In the genomic region with DNA sequence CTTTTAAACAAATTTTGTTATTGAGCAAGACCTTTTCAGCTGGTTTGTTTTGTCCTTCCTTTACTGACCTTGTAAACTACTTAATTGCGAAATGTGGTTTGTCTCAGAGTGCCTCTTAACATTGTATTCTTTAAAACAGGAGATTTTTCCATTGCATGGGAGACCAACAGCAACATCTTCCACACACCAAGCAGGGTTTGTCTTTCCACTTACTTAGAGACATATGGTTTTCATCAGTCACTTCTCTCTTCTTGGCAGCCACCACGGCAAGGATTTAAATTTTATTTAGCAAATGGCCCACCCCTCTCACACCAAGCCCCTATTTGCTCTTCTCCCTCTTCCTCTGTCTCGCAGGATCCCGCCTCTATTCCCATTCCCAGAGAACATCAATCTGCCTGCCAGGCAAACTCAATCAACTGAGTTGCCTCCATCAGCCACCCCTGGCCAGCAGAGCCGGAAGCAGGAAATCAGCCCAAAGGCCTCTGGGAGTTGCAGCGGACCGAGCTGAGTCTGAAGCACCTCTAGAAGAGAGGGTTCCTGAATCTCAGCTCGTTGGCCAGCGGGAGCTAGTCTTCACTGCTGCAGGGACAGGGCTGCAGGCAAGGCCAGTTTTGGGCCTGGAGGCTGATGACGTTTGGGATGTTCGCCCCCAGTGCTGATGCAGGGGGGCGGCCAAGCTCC, we compare ENCODE assay signal across 17 cellular contexts. TPM values are rescaled to one million over a fixed set of nuclear protein-coding genes. Genes with fewer than 3 reads are reported as not detected.
A peak's percentile ranks its signal among the peaks of the same experiment; 100 is the strongest.
DNase-seq lines count a peak whose midpoint lies in the region; ATAC-seq, FAIRE-seq and TF ChIP-seq lines count a peak whose summit lies in the region.
"Had no signal": no experiment of that assay in that cellular context is flagged by ENCODE, and none has a peak within 500 bp of the region (broad histone marks: within the 10 kb centered on the region; RNA-seq: fewer than 3 reads in every experiment).

No MANE protein-coding gene starts in this region.

- FAIRE-seq in K562 (lab: Jason Lieb, UNC) = no peak
- FAIRE-seq: D721Med, GM12892, HTR-8/SVneo had no signal

- H3K4me3 Mint-ChIP-seq in activated T-cell treated with anti-CD3 and anti-CD28 coated beads, Interleukin-2, amount 50 U/mL, for 4 hours = no peak overlapping the region
- no peak overlapping the region for H3K4me3 Mint-ChIP-seq in natural killer cell treated with Interleukin-12 subunit alpha and Interleukin-12 subunit beta and Interleukin-15 and Interleukin-18, amount 100 ng/mL, for 72 hours

- DNase-seq in GM23248 (peak; percentile 63), K562 (ENCODE audit: extremely low read depth in 1 of 4, low spot score in 3 of 4) (peak in 1 of 4 experiments; percentile 20), left lung (no peak), NCI-H128 (lab: John Stamatoyannopoulos, UW; ENCODE audit: unreplicated experiment) (no peak)
- DNase-seq in activated T-cell treated with anti-CD3 and anti-CD28 coated beads, Interleukin-2, amount 50 U/mL, for 4 hours = no peak
- no peak for DNase-seq in natural killer cell treated with Interleukin-12 subunit alpha and Interleukin-12 subunit beta and Interleukin-15 and Interleukin-18, amount 100 ng/mL, for 72 hours (ENCODE audit: low spot score)
- DNase-seq: activated CD4-positive, CD25-positive, alpha-beta regulatory T cell; activated gamma-delta T cell; dermis blood vessel endothelial cell; NCI-H1930; stimulated activated naive CD8-positive, alpha-beta T cell treated with anti-CD3 and anti-CD28 coated beads, Interleukin-15, Interleukin-2, amounts not matched to agents 100 U/mL and 50 U/mL, for 24 hours had no signal

- no peak for TF ChIP-seq RAD21 in K562 (CRISPR knock-in tag; conservative IDR thresholded peaks at IDR 0.05 in 1 of 2, IDR thresholded peaks at IDR 0.05 in 1 of 2)

- H3K9ac ChIP-seq in GM23248 = no peak overlapping the region
- H3K9ac ChIP-seq in K562 (ENCODE audit: insufficient read depth in 1 of 2, low read depth in 2 of 2, low read length in 2 of 2) = no peak overlapping the region
- H3K9ac ChIP-seq in stomach smooth muscle (ENCODE audit: low read length in 2 of 2) = no peak overlapping the region

- peak; percentile 42; the same call in 1 of the 3 replicates for ATAC-seq in K562
- peak; percentile 53 for ATAC-seq in left lung
- ATAC-seq in GM19351 (IDR thresholded peaks at IDR 0.05; ENCODE audit: unreplicated experiment) = no peak
- ATAC-seq in activated T-cell treated with anti-CD3 and anti-CD28 coated beads, Interleukin-2, amount 50 U/mL, for 4 hours = no peak
- ATAC-seq in natural killer cell treated with Interleukin-12 subunit alpha and Interleukin-12 subunit beta and Interleukin-15 and Interleukin-18, amount 100 ng/mL, for 72 hours = no peak
- ATAC-seq: stimulated activated naive CD8-positive, alpha-beta T cell treated with anti-CD3 and anti-CD28 coated beads, Interleukin-15, Interleukin-2, amounts not matched to agents 100 U/mL and 50 U/mL, for 24 hours had no signal

- no peak overlapping the region for H3K27ac Mint-ChIP-seq in natural killer cell treated with Interleukin-12 subunit alpha and Interleukin-12 subunit beta and Interleukin-15 and Interleukin-18, amount 100 ng/mL, for 72 hours

- H3K27ac ChIP-seq in GM23248 (no peak overlapping the region), K562 (ENCODE audit: extremely low read depth, low read depth, low read length) (no peak overlapping the region), left lung (peak overlapping the region; percentile 45 to 55), stomach smooth muscle (ENCODE audit: low read length) (no peak overlapping the region)

- no peaks in the 10 kb centered on the region for H3K4me1 ChIP-seq in GM23248 (ENCODE audit: insufficient read depth)
- H3K4me1 ChIP-seq in K562 (replicated peaks in 1 of 2; ENCODE audit: control insufficient read depth in 2 of 2, insufficient read depth in 2 of 2, low read length in 2 of 2) = 0 out of 5 replicates have a peak, but pooled peaks cover 0 to 3% of the 10 kb centered on the region in 2 experiments
- H3K4me1 ChIP-seq in left lung = peaks cover 0 to 6% of the 10 kb centered on the region in 2 donors
- H3K4me1 ChIP-seq in stomach smooth muscle (ENCODE audit: control insufficient read depth, insufficient read depth, low read length) = peaks cover 13% of the 10 kb centered on the region

- H3K36me3 Mint-ChIP-seq in activated T-cell treated with anti-CD3 and anti-CD28 coated beads, Interleukin-2, amount 50 U/mL, for 4 hours (ENCODE audit: insufficient read depth) = no peaks in the 10 kb centered on the region
- H3K36me3 Mint-ChIP-seq in natural killer cell treated with Interleukin-12 subunit alpha and Interleukin-12 subunit beta and Interleukin-15 and Interleukin-18, amount 100 ng/mL, for 72 hours = no peaks in the 10 kb centered on the region

- CTCF ChIA-PET in K562 (lab: Yijun Ruan, JAX; ENCODE audit: low intra/inter-chr PET ratio) = no interaction called here

- H3K9me2 ChIP-seq in GM23248 (ENCODE audit: insufficient read depth) = no peaks in the 10 kb centered on the region

- POLR2A ChIA-PET in K562 (lab: Yijun Ruan, JAX) = interaction anchor here (1.0 kb wide), 1 partner anchor 11 kb away, joined by 3 read pairs; a partner anchor contains a TSS

- H3K36me3 ChIP-seq in GM23248 (ENCODE audit: low read depth) (no peaks in the 10 kb centered on the region), K562 (ENCODE audit: control insufficient read depth, insufficient read depth, low read length) (no peaks in the 10 kb centered on the region), left lung (no peaks in the 10 kb centered on the region), stomach smooth muscle (ENCODE audit: control insufficient read depth in 2 of 2, insufficient read depth in 2 of 2, low read length in 2 of 2) (no peaks in the 10 kb centered on the region)

- no peaks in the 10 kb centered on the region for H3K4me1 Mint-ChIP-seq in activated T-cell treated with anti-CD3 and anti-CD28 coated beads, Interleukin-2, amount 50 U/mL, for 4 hours (ENCODE audit: low read depth)
- peaks cover 0 to 6% of the 10 kb centered on the region in 2 donors for H3K4me1 Mint-ChIP-seq in natural killer cell treated with Interleukin-12 subunit alpha and Interleukin-12 subunit beta and Interleukin-15 and Interleukin-18, amount 100 ng/mL, for 72 hours (ENCODE audit: low read depth in 2 of 2)

- TF ChIP-seq EP300 in K562 (IDR thresholded peaks at IDR 0.05; ENCODE audit: low read length) = no peak

- H3K4me2 ChIP-seq in GM23248 (ENCODE audit: unreplicated experiment) = no peak overlapping the region
- H3K4me2 ChIP-seq in K562 (ENCODE audit: insufficient read depth, low read length) = no peak overlapping the region

- in situ Hi-C loops in GM23248 (cut with MboI) = no loop called here
- in situ Hi-C loops in K562 (cut with MboI) = no loop called here

- H3K9me3 ChIP-seq in GM23248 (ENCODE audit: low read depth) (no peaks in the 10 kb centered on the region), K562 (replicated peaks; ENCODE audit: control insufficient read depth, insufficient read depth, low read depth, low read length) (0 out of 2 replicates have a peak, but pooled peaks cover 2% of the 10 kb centered on the region), left lung (no peaks in the 10 kb centered on the region), stomach smooth muscle (ENCODE audit: control insufficient read depth in 2 of 2, low read length in 2 of 2) (no peaks in the 10 kb centered on the region)

- TF ChIP-seq CTCF in K562 (IDR thresholded peaks at IDR 0.05 in 2 of 3, conservative IDR thresholded peaks at IDR 0.05 in 1 of 3; ENCODE audit: insufficient read depth in 2 of 3, low read depth in 1 of 3, low read length in 3 of 3) = no peak
- TF ChIP-seq CTCF in left lung (IDR thresholded peaks at IDR 0.05) = no peak

- BruUV-seq in K562 (replicated peaks; lab: Mats Ljungman, UMichigan) = no TSS peak

- H3K9me3 Mint-ChIP-seq in activated T-cell treated with anti-CD3 and anti-CD28 coated beads, Interleukin-2, amount 50 U/mL, for 4 hours = no peaks in the 10 kb centered on the region
- H3K9me3 Mint-ChIP-seq in natural killer cell treated with Interleukin-12 subunit alpha and Interleukin-12 subunit beta and Interleukin-15 and Interleukin-18, amount 100 ng/mL, for 72 hours = no peaks in the 10 kb centered on the region

- H3K27me3 ChIP-seq in GM23248 (replicated peaks; ENCODE audit: insufficient read depth) (peaks cover 27% of the 10 kb centered on the region), K562 (ENCODE audit: control insufficient read depth in 2 of 2, insufficient read depth in 2 of 2, low read length in 2 of 2) (peaks cover 25 to 65% of the 10 kb centered on the region in 2 experiments), left lung (peaks cover 0 to under 1% of the 10 kb centered on the region in 2 donors), stomach smooth muscle (ENCODE audit: control insufficient read depth in 1 of 2, insufficient read depth in 2 of 2, low read length in 2 of 2) (no peaks in the 10 kb centered on the region)

- H4K20me1 ChIP-seq in GM23248 (ENCODE audit: insufficient read depth) (no peaks in the 10 kb centered on the region), K562 (replicated peaks; ENCODE audit: control insufficient read depth, insufficient read depth, low read length) (no peaks in the 10 kb centered on the region)

- H3K9me1 ChIP-seq in K562 (ENCODE audit: control insufficient read depth, insufficient read depth, low read length) = no peaks in the 10 kb centered on the region

- H3K79me2 ChIP-seq in GM23248 (ENCODE audit: insufficient read depth) (no peaks in the 10 kb centered on the region), K562 (ENCODE audit: control insufficient read depth, insufficient read depth, low read length) (no peaks in the 10 kb centered on the region)

- H3F3A ChIP-seq in GM23248 (ENCODE audit: insufficient read depth) = 0 out of 2 replicates have a peak, but pooled peaks cover 10% of the 10 kb centered on the region

- peaks cover 26% of the 10 kb centered on the region for H3K27me3 Mint-ChIP-seq in activated T-cell treated with anti-CD3 and anti-CD28 coated beads, Interleukin-2, amount 50 U/mL, for 4 hours (ENCODE audit: low read depth)
- H3K27me3 Mint-ChIP-seq in natural killer cell treated with Interleukin-12 subunit alpha and Interleukin-12 subunit beta and Interleukin-15 and Interleukin-18, amount 100 ng/mL, for 72 hours = peaks cover 15 to 20% of the 10 kb centered on the region in 2 donors

- H3K4me3 ChIP-seq in GM23248 = no peak overlapping the region
- no peak overlapping the region for H3K4me3 ChIP-seq in K562
- no peak overlapping the region for H3K4me3 ChIP-seq in left lung
- peak overlapping the region; percentile 13 to 29 for H3K4me3 ChIP-seq in stomach smooth muscle (ENCODE audit: low read length in 2 of 2)

- intact Hi-C loops in K562 (cut with micrococcal nuclease) (no loop called here), left lung (cut with DNase I) (no loop called here)

- whole genome bisulfite sequencing in GM23248 (ENCODE audit: low coverage in 1 of 2, low lambda C conversion rate in 2 of 2, missing lambda C conversion rate in 2 of 2), 2 experiments = 33 to 37% methylated on average over 11 to 12 of the region's 12 CpGs
- WGBS in K562 (ENCODE audit: insufficient coverage, low coverage, missing lambda C conversion rate) = 4% methylated on average over 9 of the region's 12 CpGs

- H2AFZ ChIP-seq in GM23248 = no peak overlapping the region
- H2AFZ ChIP-seq in K562 (ENCODE audit: low read depth, low read length) = no peak overlapping the region

- TF ChIP-seq POLR2A in K562 (conservative IDR thresholded peaks at IDR 0.05) = no peak

RNA-seq across cellular contexts. Expression of a gene that starts 11.3 kb away (rescaled TPM):
- total RNA-seq in GM23248 (2014; rRNA removed; shearing (Covaris generic)) = not detected in 2 replicates
- polyA plus RNA-seq in GM23248 (2016; fragmentation: Nextera tagmentation; extraction: Ambion mirVana) (not detected in 2 replicates), K562 (2011; rRNA removed) (not detected in 2 replicates), K562 (2014; fragmentation: Illumina TruSeq; extraction: Trizol) (not detected in 2 replicates), K562 (2014; fragmentation: Nextera tagmentation; extraction: Ambion mirVana) (not detected), K562 (2014; rRNA removed) (not detected in 2 replicates)
- not detected in 2 replicates for total RNA-seq in K562 (2011; cell fraction: chromatin; rRNA removed; ENCODE audit: low replicate concordance)
- total RNA-seq in K562 (2011; cell fraction: nucleolus; rRNA removed) = not detected in 2 replicates
- total RNA-seq in K562 (2011; cell fraction: nucleoplasm; rRNA removed) = not detected in 2 replicates
- total RNA-seq in K562 (2014; rRNA removed) (not detected in 2 replicates), K562 (2014; rRNA removed; fragmentation: Illumina TruSeq; extraction: Trizol) (not detected in 2 replicates), K562 (2015; rRNA removed; fragmentation: Illumina TruSeq; extraction: Trizol) (not detected in 2 replicates), K562 (2021) (not detected in 2 replicates), left lung (not detected)
- polyA plus RNA-seq in K562 (2011; cell fraction: cytosol; rRNA removed) = not detected in 2 replicates
- polyA plus RNA-seq in K562 (2011; cell fraction: nucleus; rRNA removed) = not detected in 2 replicates
- polyA plus RNA-seq in K562 (2012) = not detected in 2 replicates
- not detected in 2 replicates for polyA minus RNA-seq in K562 (2011; rRNA and poly(A)+ RNA removed)
- not detected in 2 replicates for polyA minus RNA-seq in K562 (2011; cell fraction: cytosol; rRNA and poly(A)+ RNA removed)
- not detected in 2 replicates for polyA minus RNA-seq in K562 (2011; cell fraction: nucleus; rRNA and poly(A)+ RNA removed)
- total RNA-seq in activated T-cell treated with anti-CD3 and anti-CD28 coated beads, Interleukin-2, amount 50 U/mL, for 4 hours = not detected
- total RNA-seq in natural killer cell treated with Interleukin-12 subunit alpha and Interleukin-12 subunit beta and Interleukin-15 and Interleukin-18, amount 100 ng/mL, for 72 hours = not detected
- total RNA-seq: dermis blood vessel endothelial cell, myocyte had no signal

RNA-seq across cellular contexts. Expression of a gene that starts 40.0 kb away (rescaled TPM):
- total RNA-seq in GM23248 (2014; rRNA removed; shearing (Covaris generic)) = not detected in 2 replicates
- 0.04 TPM in 1 of 2 replicates, not detected in the other for polyA plus RNA-seq in GM23248 (2016; fragmentation: Nextera tagmentation; extraction: Ambion mirVana)
- total RNA-seq in K562 (2011; cell fraction: chromatin; rRNA removed; ENCODE audit: low replicate concordance) = 0.23 TPM in 1 of 2 replicates, not detected in the other
- 0.13 and 0.17 TPM in 2 replicates for total RNA-seq in K562 (2011; cell fraction: nucleolus; rRNA removed)
- 0.07 TPM in 1 of 2 replicates, not detected in the other for total RNA-seq in K562 (2011; cell fraction: nucleoplasm; rRNA removed)
- total RNA-seq in K562 (2014; rRNA removed) = 0.08 and 0.09 TPM in 2 replicates
- total RNA-seq in K562 (2014; rRNA removed; fragmentation: Illumina TruSeq; extraction: Trizol) = not detected in 2 replicates
- total RNA-seq in K562 (2015; rRNA removed; fragmentation: Illumina TruSeq; extraction: Trizol) = 0.04 TPM in 1 of 2 replicates, not detected in the other
- 0.13 and 0.20 TPM in 2 replicates for total RNA-seq in K562 (2021)
- polyA plus RNA-seq in K562 (2011; rRNA removed) = 0.06 TPM in 1 of 2 replicates, not detected in the other
- polyA plus RNA-seq in K562 (2011; cell fraction: cytosol; rRNA removed) = 0.19 TPM in 1 of 2 replicates, not detected in the other
- 0.06 TPM in 1 of 2 replicates, not detected in the other for polyA plus RNA-seq in K562 (2011; cell fraction: nucleus; rRNA removed)
- 0.01 and 0.04 TPM in 2 replicates for polyA plus RNA-seq in K562 (2012)
- polyA plus RNA-seq in K562 (2014; fragmentation: Illumina TruSeq; extraction: Trizol) = not detected in 2 replicates
- under 1 TPM in 1 of 2 experiments, not detected in 1; 0.01 TPM for polyA plus RNA-seq in K562 (2014; fragmentation: Nextera tagmentation; extraction: Ambion mirVana)
- 0.08 TPM in 1 of 2 replicates, not detected in the other for polyA plus RNA-seq in K562 (2014; rRNA removed)
- polyA minus RNA-seq in K562 (2011; rRNA and poly(A)+ RNA removed) = not detected in 2 replicates
- polyA minus RNA-seq in K562 (2011; cell fraction: cytosol; rRNA and poly(A)+ RNA removed) = not detected in 2 replicates
- 0.13 TPM in 1 of 2 replicates, not detected in the other for polyA minus RNA-seq in K562 (2011; cell fraction: nucleus; rRNA and poly(A)+ RNA removed)
- 10 to 100 TPM; 17.8 to 24.1 TPM for total RNA-seq in left lung
- under 1 TPM; 0.08 to 0.16 (median 0.08) TPM for total RNA-seq in activated T-cell treated with anti-CD3 and anti-CD28 coated beads, Interleukin-2, amount 50 U/mL, for 4 hours
- total RNA-seq in natural killer cell treated with Interleukin-12 subunit alpha and Interleukin-12 subunit beta and Interleukin-15 and Interleukin-18, amount 100 ng/mL, for 72 hours = not detected

Comparison
In these comparisons a context has a peak if more than half of its experiments do, and no peak if none do; other contexts are left out.
1. H3K27ac ChIP-seq: peak in left lung (2 of 2); none in GM23248 (single experiment), K562 (single experiment) and stomach smooth muscle (single experiment).
2. H3K4me3 ChIP-seq: peak in stomach smooth muscle (2 of 2); none in GM23248 (single experiment), K562 (single experiment) and left lung (0 of 2).
3. ATAC-seq: peak in K562 (single experiment) and left lung (single experiment); none in GM19351 (single experiment), activated T-cell treated with anti-CD3 and anti-CD28 coated beads, Interleukin-2, amount 50 U/mL, for 4 hours (0 of 2) and natural killer cell treated with Interleukin-12 subunit alpha and Interleukin-12 subunit beta and Interleukin-15 and Interleukin-18, amount 100 ng/mL, for 72 hours (0 of 2).
4. RNA of a gene that starts 40.0 kb away (total RNA-seq): 17.8 to 24.1 TPM in left lung; 0.04 to 0.23 TPM in K562, 0.08 to 0.16 TPM in activated T-cell treated with anti-CD3 and anti-CD28 coated beads, Interleukin-2, amount 50 U/mL, for 4 hours, not detected in GM23248 and not detected in natural killer cell treated with Interleukin-12 subunit alpha and Interleukin-12 subunit beta and Interleukin-15 and Interleukin-18, amount 100 ng/mL, for 72 hours; every median in the first group is over 10 times any median in the second.